Comparison of ENCODE assay signal across 8 cellular contexts in the genomic region with DNA sequence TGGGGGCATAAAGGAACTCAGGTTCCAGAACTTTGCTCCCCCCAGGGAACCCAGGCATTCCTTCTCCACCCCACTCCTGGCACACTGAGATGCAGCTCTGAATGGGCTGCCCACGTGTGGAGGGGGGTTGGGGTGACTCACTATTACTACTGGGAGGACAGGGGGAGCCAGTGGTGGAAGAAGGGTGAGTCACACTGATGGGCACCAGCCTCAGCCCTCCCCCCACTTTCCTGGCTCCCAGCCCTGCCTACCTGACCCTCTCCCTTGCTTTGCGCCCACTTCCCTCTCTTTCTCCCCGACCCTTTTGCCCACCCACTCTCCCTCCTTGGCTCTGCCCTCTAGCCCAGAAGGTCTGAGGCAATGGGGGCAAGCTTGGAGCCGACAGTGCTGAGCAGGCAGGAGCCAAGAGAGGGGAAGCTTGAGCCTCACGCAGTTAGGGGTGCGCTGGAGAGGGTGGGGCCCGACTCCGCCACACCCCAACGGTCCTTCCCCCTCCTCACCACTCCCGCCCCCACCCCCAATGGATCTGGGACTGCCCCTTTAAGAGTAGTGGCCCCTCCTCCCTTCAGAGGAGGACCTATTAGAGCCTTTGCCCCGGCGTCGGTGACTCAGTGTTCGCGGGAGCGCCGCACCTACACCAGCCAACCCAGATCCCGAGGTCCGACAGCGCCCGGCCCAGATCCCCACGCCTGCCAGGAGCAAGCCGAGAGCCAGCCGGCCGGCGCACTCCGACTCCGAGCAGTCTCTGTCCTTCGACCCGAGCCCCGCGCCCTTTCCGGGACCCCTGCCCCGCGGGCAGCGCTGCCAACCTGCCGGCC. TPM values are rescaled to one million over a fixed set of nuclear protein-coding genes. Genes with fewer than 3 reads are reported as not detected.
DNase-seq lines count a peak whose midpoint lies in the region; ATAC-seq and TF ChIP-seq lines count a peak whose summit lies in the region.

LMNA (plus strand) TSS at position 611 of the 818 bp plus-strand sequence. CDS start 208 bp downstream, outside the sequence.

- peak; percentile 1; the same call in 1 of the 2 replicates for TF ChIP-seq CTCF in HEK293 (tag by site-specific recombination; IDR thresholded peaks at IDR 0.05)
- no peak for TF ChIP-seq CTCF in heart left ventricle (IDR thresholded peaks at IDR 0.05)
- no peak for TF ChIP-seq CTCF in upper lobe of right lung (IDR thresholded peaks at IDR 0.05)

- WGBS in adipose tissue, 3 donors: 1% methylated on average over 28 to 37 of the region's 37 CpGs
- WGBS in heart left ventricle, 4 donors: 2 to 8% (median 3%) methylated on average over 10 to 37 of the region's 37 CpGs

- peak within 1 kb of the TSS; percentile 81 for H3K9ac ChIP-seq in ES-I3 (ENCODE audit: low read depth, low read length)

- H3K27me3 ChIP-seq in heart left ventricle (no peaks in the 10 kb centered on the region), upper lobe of right lung (no peaks in the 10 kb centered on the region)

- H3K9me3 ChIP-seq in ES-I3 (ENCODE audit: control insufficient read depth, insufficient read depth, low read length): no peaks in the 10 kb centered on the region
- no peaks in the 10 kb centered on the region for H3K9me3 ChIP-seq in HEK293 (ENCODE audit: control insufficient read depth, insufficient read depth, low read depth, low read length)
- no peaks in the 10 kb centered on the region for H3K9me3 ChIP-seq in heart left ventricle
- H3K9me3 ChIP-seq in upper lobe of right lung: no peaks in the 10 kb centered on the region

- H3K4me3 ChIP-seq in HEK293 (ENCODE audit: low read depth, low read length) (peak within 1 kb of the TSS; percentile 69), heart left ventricle (peak within 1 kb of the TSS; percentile 78 to 100 (median 91)), upper lobe of right lung (peak within 1 kb of the TSS; percentile 93)

- DNase-seq in NCI-H1105 (lab: John Stamatoyannopoulos, UW) (peak; percentile 57), T-helper 1 cell (peak; percentile 66 to 78 (median 72)), heart left ventricle (peak; percentile 91 to 94 (median 93)), posterior vena cava (ENCODE audit: low spot score) (peak; percentile 98), upper lobe of right lung (peak; percentile 95)

- TF ChIP-seq POLR2A in heart left ventricle (IDR thresholded peaks at IDR 0.05): peak; percentile 90 to 99

- peak; percentile 75 to 90 (median 85) for ATAC-seq in heart left ventricle
- peak; percentile 89 for ATAC-seq in upper lobe of right lung

- intact Hi-C loops in heart left ventricle (cut with DNase I): loop anchor here in 1 of 10 donors (10.0 kb wide), 1 partner anchor 550 kb away; no protein-coding TSS in a partner anchor
- intact Hi-C loops in posterior vena cava (cut with DNase I): no loop called here
- intact Hi-C loops in upper lobe of right lung (cut with DNase I): no loop called here

- POLR2A ChIA-PET in HEK293 (lab: Yijun Ruan, JAX): interaction anchor here (0.6 to 5.5 kb wide), 7 partner anchors 9 to 98 kb away, joined by 4 to 63 read pairs (median 9); partner anchors contain the start of genes PMF1 and SLC25A44

- H3K4me1 ChIP-seq in ES-I3 (ENCODE audit: insufficient read depth, low read length) (peaks cover 14% of the 10 kb centered on the region; the same call in 1 of the 2 replicates), HEK293 (ENCODE audit: control insufficient read depth, insufficient read depth, low read length) (peaks cover 4% of the 10 kb centered on the region), heart left ventricle (peaks cover 11 to 48% (median 35%) of the 10 kb centered on the region in 12 donors), upper lobe of right lung (peaks cover 34% of the 10 kb centered on the region)

- H3K27ac ChIP-seq in HEK293 (ENCODE audit: extremely low read depth, low read depth, low read length): peak within 1 kb of the TSS; percentile 66; the same call in 1 of the 2 replicates
- H3K27ac ChIP-seq in adipose tissue (ENCODE audit: low read depth, low read length): peak within 1 kb of the TSS; percentile 93
- H3K27ac ChIP-seq in heart left ventricle: peak within 1 kb of the TSS; percentile 81 to 99 (median 98)
- peak within 1 kb of the TSS; percentile 97 for H3K27ac ChIP-seq in upper lobe of right lung

- CTCF ChIA-PET in HEK293 (lab: Yijun Ruan, JAX): interaction anchor here (1.3 to 25.6 kb wide), 4 partner anchors 12 to 30 kb away, joined by 5 to 1029 read pairs (median 32); no protein-coding TSS in a partner anchor

- H3K36me3 ChIP-seq in ES-I3 (ENCODE audit: insufficient read depth, low read length): no peaks in the 10 kb centered on the region
- no peaks in the 10 kb centered on the region; a peak in 1 of 3 replicates for H3K36me3 ChIP-seq in HEK293 (ENCODE audit: control insufficient read depth in 2 of 2, insufficient read depth in 1 of 2, low read length in 2 of 2)
- peaks cover 0 to 16% (median 0%) of the 10 kb centered on the region in 9 donors for H3K36me3 ChIP-seq in heart left ventricle
- no peaks in the 10 kb centered on the region for H3K36me3 ChIP-seq in upper lobe of right lung

TF ChIP-seq in HEK293, 187 proteins besides CTCF, POLR2A, EP300 and RAD21 (continues in another document):
- TF ChIP-seq ZFP37 (tag by site-specific recombination; IDR thresholded peaks at IDR 0.05) (0 out of 2 replicates have a peak, but pooled peaks have one; percentile 30), BCL11A (tag by site-specific recombination; IDR thresholded peaks at IDR 0.05; ENCODE audit: low read depth) (peak; percentile 94), ZNF792 (tag by site-specific recombination; IDR thresholded peaks at IDR 0.05) (no peak), ZNF768 (tag by site-specific recombination; IDR thresholded peaks at IDR 0.05) (no peak), ZNF140 (tag by site-specific recombination; IDR thresholded peaks at IDR 0.05) (no peak), ZIC2 (tag by site-specific recombination; IDR thresholded peaks at IDR 0.05) (peak; percentile 56), SP3 (tag by site-specific recombination; IDR thresholded peaks at IDR 0.05) (peak; percentile 88), REPIN1 (tag by site-specific recombination; IDR thresholded peaks at IDR 0.05; ENCODE audit: low read depth) (no peak), ZNF514 (tag by site-specific recombination; IDR thresholded peaks at IDR 0.05) (no peak), OSR2 (tag by site-specific recombination; IDR thresholded peaks at IDR 0.05) (peak; percentile 29), ZBTB7A (tag by site-specific recombination; IDR thresholded peaks at IDR 0.05; ENCODE audit: low read depth) (peak; percentile 95), KLF7 (tag by site-specific recombination; IDR thresholded peaks at IDR 0.05; ENCODE audit: borderline replicate concordance) (no peak), ZSCAN23 (tag by site-specific recombination; IDR thresholded peaks at IDR 0.05) (no peak), ZNF114 (tag by site-specific recombination; IDR thresholded peaks at IDR 0.05) (no peak), ZNF623 (tag by site-specific recombination; IDR thresholded peaks at IDR 0.05) (peak; percentile 23; the same call in 1 of the 2 replicates), SCRT2 (tag by site-specific recombination; IDR thresholded peaks at IDR 0.05) (peak; percentile 24; the same call in 1 of the 2 replicates), ZSCAN18 (tag by site-specific recombination; IDR thresholded peaks at IDR 0.05) (no peak), ZNF223 (tag by site-specific recombination; IDR thresholded peaks at IDR 0.05) (0 out of 2 replicates have a peak, but pooled peaks have one; percentile 47), ZBTB17 (tag by site-specific recombination; IDR thresholded peaks at IDR 0.05) (peak; percentile 75; the same call in 1 of the 2 replicates)
- TF ChIP-seq, protein P1, sequence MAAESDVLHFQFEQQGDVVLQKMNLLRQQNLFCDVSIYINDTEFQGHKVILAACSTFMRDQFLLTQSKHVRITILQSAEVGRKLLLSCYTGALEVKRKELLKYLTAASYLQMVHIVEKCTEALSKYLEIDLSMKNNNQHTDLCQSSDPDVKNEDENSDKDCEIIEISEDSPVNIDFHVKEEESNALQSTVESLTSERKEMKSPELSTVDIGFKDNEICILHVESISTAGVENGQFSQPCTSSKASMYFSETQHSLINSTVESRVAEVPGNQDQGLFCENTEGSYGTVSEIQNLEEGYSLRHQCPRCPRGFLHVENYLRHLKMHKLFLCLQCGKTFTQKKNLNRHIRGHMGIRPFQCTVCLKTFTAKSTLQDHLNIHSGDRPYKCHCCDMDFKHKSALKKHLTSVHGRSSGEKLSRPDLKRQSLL (tag by site-specific recombination; IDR thresholded peaks at IDR 0.05): peak; percentile 62; the same call in 1 of the 2 replicates
- TF ChIP-seq, protein P2, sequence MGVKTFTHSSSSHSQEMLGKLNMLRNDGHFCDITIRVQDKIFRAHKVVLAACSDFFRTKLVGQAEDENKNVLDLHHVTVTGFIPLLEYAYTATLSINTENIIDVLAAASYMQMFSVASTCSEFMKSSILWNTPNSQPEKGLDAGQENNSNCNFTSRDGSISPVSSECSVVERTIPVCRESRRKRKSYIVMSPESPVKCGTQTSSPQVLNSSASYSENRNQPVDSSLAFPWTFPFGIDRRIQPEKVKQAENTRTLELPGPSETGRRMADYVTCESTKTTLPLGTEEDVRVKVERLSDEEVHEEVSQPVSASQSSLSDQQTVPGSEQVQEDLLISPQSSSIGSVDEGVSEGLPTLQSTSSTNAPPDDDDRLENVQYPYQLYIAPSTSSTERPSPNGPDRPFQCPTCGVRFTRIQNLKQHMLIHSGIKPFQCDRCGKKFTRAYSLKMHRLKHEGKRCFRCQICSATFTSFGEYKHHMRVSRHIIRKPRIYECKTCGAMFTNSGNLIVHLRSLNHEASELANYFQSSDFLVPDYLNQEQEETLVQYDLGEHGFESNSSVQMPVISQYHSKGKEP (tag by site-specific recombination; IDR thresholded peaks at IDR 0.05): no peak

RNA-seq across cellular contexts. Expression of gene LMNA, which starts in this region (rescaled TPM):
- polyA plus RNA-seq in adipose tissue (100 to 1,000 TPM in 2 of 3 donors, 10 to 100 TPM in 1; 58.6 to 543 (median 239) TPM), heart left ventricle (100 to 1,000 TPM; 257 to 272 TPM)
- total RNA-seq in heart left ventricle (100 to 1,000 TPM; 223 to 396 (median 279) TPM), posterior vena cava (100 to 1,000 TPM; 500 to 599 TPM), upper lobe of right lung (235 TPM)

Comparison
In these comparisons a context has a peak if more than half of its experiments do, and no peak if none do; other contexts are left out.
1. Peak in every context shown above with its lines: DNase-seq, ATAC-seq, H3K4me3 ChIP-seq and H3K27ac ChIP-seq.